23 cellular contexts compared by ENCODE assay signal in the genomic region with DNA sequence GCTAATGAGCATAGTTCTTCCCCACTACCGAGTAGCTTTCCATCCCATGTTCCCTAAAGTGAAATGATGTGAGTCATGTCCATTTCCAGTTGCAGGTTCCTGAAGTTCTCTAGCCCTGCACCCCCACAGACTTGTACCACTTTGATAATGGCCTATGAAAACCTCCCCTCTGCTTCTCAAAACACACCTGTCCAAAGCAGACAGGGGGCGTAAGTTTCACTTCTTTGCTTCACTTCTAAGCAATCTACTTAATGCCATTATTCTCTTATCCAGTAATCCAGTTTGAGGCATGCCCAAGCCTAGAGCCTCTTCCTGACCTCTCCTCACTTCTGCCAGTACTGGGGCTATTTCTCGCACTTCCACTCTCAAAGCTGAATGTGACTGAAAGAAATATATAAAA.
"Had no signal": no experiment of that assay in that cellular context is flagged by ENCODE, and none has a peak within 500 bp of the region (broad histone marks: within the 10 kb centered on the region; RNA-seq: fewer than 3 reads in every experiment).

No MANE protein-coding gene starts in this region.

- H3K27ac ChIP-seq: breast epithelium, dorsolateral prefrontal cortex, epithelial cell of prostate, heart right ventricle, left ventricle myocardium inferior, neutrophil, ovary, psoas muscle, upper lobe of left lung had no signal

- DNase-seq: activated CD4-positive, alpha-beta T cell treated with anti-CD3 and anti-CD28 coated beads for 4 hours; activated CD4-positive, alpha-beta T cell treated with anti-CD3 and anti-CD28 coated beads, Interleukin-2, amount 50 U/mL, for 48 hours; activated CD4-positive, CD25-positive, alpha-beta regulatory T cell; activated naive CD4-positive, alpha-beta T cell treated with anti-CD3 and anti-CD28 coated beads for 36 hours; activated naive CD8-positive, alpha-beta T cell treated with anti-CD3 and anti-CD28 coated beads, Interleukin-2, amount 10 ng/mL, durations not matched to agents 7 days and 5 days; activated T-cell treated with anti-CD3 and anti-CD28 coated beads, Interleukin-2, amount 50 U/mL, for 48 hours; amniotic stem cell; dorsolateral prefrontal cortex; foreskin fibroblast; heart right ventricle; kidney glomerular epithelial cell; left ventricle myocardium inferior; natural killer cell; ovary; psoas muscle; right cardiac atrium; stimulated activated CD4-positive, alpha-beta T cell treated with anti-CD3 and anti-CD28 coated beads, Interleukin-4, amount 100 ng/mL, for 4 hours; stimulated activated naive CD8-positive, alpha-beta T cell treated with anti-CD3 and anti-CD28 coated beads, Interleukin-15, Interleukin-2, amounts not matched to agents 100 U/mL and 50 U/mL, for 24 hours; T-helper 9 cell; upper lobe of left lung had no signal

- H3K36me3 ChIP-seq: breast epithelium, heart right ventricle, left ventricle myocardium inferior, neutrophil, ovary, upper lobe of left lung had no signal

- H3K9me3 ChIP-seq: breast epithelium, heart right ventricle, left ventricle myocardium inferior, neutrophil, ovary, psoas muscle, upper lobe of left lung had no signal

- H3K4me1 ChIP-seq: breast epithelium, heart right ventricle, left ventricle myocardium inferior, psoas muscle, upper lobe of left lung had no signal

- H3K4me3 ChIP-seq: breast epithelium, dorsolateral prefrontal cortex, heart right ventricle, left ventricle myocardium inferior, ovary, psoas muscle, upper lobe of left lung had no signal

- ATAC-seq: heart right ventricle; natural killer cell; psoas muscle; right cardiac atrium; stimulated activated naive CD8-positive, alpha-beta T cell treated with anti-CD3 and anti-CD28 coated beads, Interleukin-15, Interleukin-2, amounts not matched to agents 100 U/mL and 50 U/mL, for 24 hours had no signal

- H3K27me3 ChIP-seq: breast epithelium, dorsolateral prefrontal cortex, neutrophil, ovary, upper lobe of left lung had no signal
